In genomic region chr7:485188-486081, GRCh38 we compare ENCODE assay signal across 18 cellular contexts. TPM values are rescaled to one million over a fixed set of nuclear protein-coding genes. Genes with fewer than 3 reads are reported as not detected.
A peak's percentile ranks its signal among the peaks of the same experiment; 100 is the strongest.
DNase-seq lines count a peak whose midpoint lies in the region; ATAC-seq and TF ChIP-seq lines count a peak whose summit lies in the region.
"Had no signal": no experiment of that assay in that cellular context is flagged by ENCODE, and none has a peak within 500 bp of the region (broad histone marks: within the 10 kb centered on the region; RNA-seq: fewer than 3 reads in every experiment).

No MANE protein-coding gene starts in this region.

- no peaks in the 10 kb centered on the region for H3K79me2 ChIP-seq in osteoblast (ENCODE audit: insufficient read depth, low read length)

- H3K4me3 ChIP-seq in osteoblast (ENCODE audit: insufficient read depth, low read length): no peak overlapping the region
- H3K4me3 ChIP-seq: esophagus squamous epithelium, vagina had no signal

- H3K27ac ChIP-seq in RWPE1: peak overlapping the region; percentile 85
- H3K27ac ChIP-seq in osteoblast (ENCODE audit: low read depth, low read length): no peak overlapping the region
- H3K27ac ChIP-seq: esophagus squamous epithelium, vagina, VCaP had no signal

- POLR2A ChIA-PET in RWPE1 (lab: Yijun Ruan, JAX; ENCODE audit: low non-redundant PET): no interaction called here

- H3K9me3 Mint-ChIP-seq in CD14-positive monocyte (peaks cover 0 to 8% (median 3%) of the 10 kb centered on the region in 7 donors), immature natural killer cell (peaks cover 0 to 8% (median under 1%) of the 10 kb centered on the region in 6 donors)

- intact Hi-C loops in CD14-positive monocyte (cut with micrococcal nuclease): no loop called here
- intact Hi-C loops in left cardiac atrium (cut with DNase I): no loop called here

- no peak overlapping the region for H3K27ac Mint-ChIP-seq in CD14-positive monocyte
- H3K27ac Mint-ChIP-seq in immature natural killer cell: no peak overlapping the region
- H3K27ac Mint-ChIP-seq: activated CD8-positive, alpha-beta memory T cell treated with anti-CD3 and anti-CD28 coated beads, Interleukin-2, amount 10 ng/mL, durations not matched to agents 7 days and 5 days; activated naive CD4-positive, alpha-beta T cell treated with anti-CD3 and anti-CD28 coated beads, Interleukin-2, amount 50 U/mL, for 72 hours; natural killer cell had no signal

- H3K36me3 Mint-ChIP-seq in CD14-positive monocyte: no peaks in the 10 kb centered on the region
- peaks cover 4 to 8% (median 6%) of the 10 kb centered on the region in 3 donors for H3K36me3 Mint-ChIP-seq in immature natural killer cell
- H3K36me3 Mint-ChIP-seq: activated naive CD4-positive, alpha-beta T cell treated with anti-CD3 and anti-CD28 coated beads, Interleukin-2, amount 50 U/mL, for 72 hours; natural killer cell had no signal

- H3K27me3 Mint-ChIP-seq in CD14-positive monocyte (ENCODE audit: low read depth in 3 of 3) (peaks cover 10 to 14% (median 14%) of the 10 kb centered on the region in 3 donors), immature natural killer cell (ENCODE audit: low read depth in 3 of 3) (peaks cover 0 to 5% (median 5%) of the 10 kb centered on the region in 3 donors)

- peaks cover 21% of the 10 kb centered on the region for H3K27me3 ChIP-seq in osteoblast (ENCODE audit: insufficient read depth, low read length)
- H3K27me3 ChIP-seq: vagina had no signal

- no peaks in the 10 kb centered on the region for H3K4me1 ChIP-seq in osteoblast (ENCODE audit: insufficient read depth, low read length)

- no peak overlapping the region for H2AFZ ChIP-seq in osteoblast (ENCODE audit: low read length)

- H3K4me3 Mint-ChIP-seq in CD14-positive monocyte (no peak overlapping the region), immature natural killer cell (no peak overlapping the region)
- H3K4me3 Mint-ChIP-seq: activated CD8-positive, alpha-beta memory T cell treated with anti-CD3 and anti-CD28 coated beads, Interleukin-2, amount 10 ng/mL, durations not matched to agents 7 days and 5 days; natural killer cell had no signal

- no peak overlapping the region for H3K4me2 ChIP-seq in osteoblast (ENCODE audit: insufficient read depth, low read length)

- CTCF ChIA-PET in RWPE1 (lab: Yijun Ruan, JAX): no interaction called here

- no peaks in the 10 kb centered on the region for H3K36me3 ChIP-seq in osteoblast (ENCODE audit: insufficient read depth, low read length)
- H3K36me3 ChIP-seq: esophagus squamous epithelium, vagina had no signal

- H3K9me3 ChIP-seq in osteoblast (ENCODE audit: low read depth, low read length): no peaks in the 10 kb centered on the region
- H3K9me3 ChIP-seq: esophagus squamous epithelium, vagina had no signal

- DNase-seq in CD14-positive monocyte (ENCODE audit: low spot score) (peak; percentile 32), RWPE1 (ENCODE audit: low spot score) (no peak), left cardiac atrium (peak; percentile 26), osteoblast (ENCODE audit: insufficient read length, low spot score, missing footprints) (peak; percentile 94), RPMI8226 (no peak), immature natural killer cell (no peak)
- DNase-seq: activated CD8-positive, alpha-beta memory T cell treated with anti-CD3 and anti-CD28 coated beads, Interleukin-2, amount 10 ng/mL, durations not matched to agents 7 days and 5 days; esophagus squamous epithelium; natural killer cell; NCI-H1105; NCI-H526 treated with DMSO at 0.1 percent for 48 hours; stimulated activated CD4-positive, alpha-beta T cell treated with anti-CD3 and anti-CD28 coated beads, Interleukin-12 subunit alpha, Interleukin-12 subunit beta, amount 100 ng/mL, for 4 hours had no signal

- no peaks in the 10 kb centered on the region for H3K4me1 Mint-ChIP-seq in CD14-positive monocyte
- H3K4me1 Mint-ChIP-seq in immature natural killer cell: no peaks in the 10 kb centered on the region
- H3K4me1 Mint-ChIP-seq: activated CD8-positive, alpha-beta memory T cell treated with anti-CD3 and anti-CD28 coated beads, Interleukin-2, amount 10 ng/mL, durations not matched to agents 7 days and 5 days; natural killer cell had no signal

- no peaks in the 10 kb centered on the region for H4K20me1 ChIP-seq in osteoblast (ENCODE audit: insufficient read depth, low read length)

- TF ChIP-seq CTCF in CD14-positive monocyte (IDR thresholded peaks at IDR 0.05) (no peak), RWPE1 (conservative IDR thresholded peaks at IDR 0.05; ENCODE audit: low read depth) (no peak), osteoblast (IDR thresholded peaks at IDR 0.05; ENCODE audit: extremely low read depth, low read depth, low read length) (no peak)

- ATAC-seq in left cardiac atrium: peak; percentile 62 to 73
- ATAC-seq in GM18519 (IDR thresholded peaks at IDR 0.05; ENCODE audit: low FRiP score, unreplicated experiment): no peak
- ATAC-seq in GM21717 (IDR thresholded peaks at IDR 0.05; ENCODE audit: unreplicated experiment): no peak
- ATAC-seq: activated CD8-positive, alpha-beta memory T cell treated with anti-CD3 and anti-CD28 coated beads, Interleukin-2, amount 10 ng/mL, durations not matched to agents 7 days and 5 days; activated naive CD4-positive, alpha-beta T cell treated with anti-CD3 and anti-CD28 coated beads, Interleukin-2, amount 50 U/mL, for 72 hours; HCT116 had no signal

RNA-seq across cellular contexts. Expression of gene PDGFA, which starts 34.2 kb away (rescaled TPM):
- polyA plus RNA-seq in CD14-positive monocyte: under 1 TPM in 1 of 2 donors, not detected in 1; 0.29 TPM
- total RNA-seq in left cardiac atrium: 10 to 100 TPM; 27.5 to 33.9 TPM
- 32.6 and 35.9 TPM in 2 replicates for total RNA-seq in osteoblast
- under 1 TPM in 2 of 3 donors, not detected in 1; 0.29 to 0.59 TPM for polyA plus RNA-seq in immature natural killer cell

Comparison
In these comparisons a context has a peak if more than half of its experiments do, and no peak if none do; other contexts are left out.
1. DNase-seq: peak in CD14-positive monocyte (single experiment), left cardiac atrium (single experiment) and osteoblast (single experiment); none in RWPE1 (single experiment), RPMI8226 (single experiment) and immature natural killer cell (0 of 3).
2. ATAC-seq: peak in left cardiac atrium (2 of 2); none in GM18519 (single experiment) and GM21717 (single experiment).